In the genomic region with DNA sequence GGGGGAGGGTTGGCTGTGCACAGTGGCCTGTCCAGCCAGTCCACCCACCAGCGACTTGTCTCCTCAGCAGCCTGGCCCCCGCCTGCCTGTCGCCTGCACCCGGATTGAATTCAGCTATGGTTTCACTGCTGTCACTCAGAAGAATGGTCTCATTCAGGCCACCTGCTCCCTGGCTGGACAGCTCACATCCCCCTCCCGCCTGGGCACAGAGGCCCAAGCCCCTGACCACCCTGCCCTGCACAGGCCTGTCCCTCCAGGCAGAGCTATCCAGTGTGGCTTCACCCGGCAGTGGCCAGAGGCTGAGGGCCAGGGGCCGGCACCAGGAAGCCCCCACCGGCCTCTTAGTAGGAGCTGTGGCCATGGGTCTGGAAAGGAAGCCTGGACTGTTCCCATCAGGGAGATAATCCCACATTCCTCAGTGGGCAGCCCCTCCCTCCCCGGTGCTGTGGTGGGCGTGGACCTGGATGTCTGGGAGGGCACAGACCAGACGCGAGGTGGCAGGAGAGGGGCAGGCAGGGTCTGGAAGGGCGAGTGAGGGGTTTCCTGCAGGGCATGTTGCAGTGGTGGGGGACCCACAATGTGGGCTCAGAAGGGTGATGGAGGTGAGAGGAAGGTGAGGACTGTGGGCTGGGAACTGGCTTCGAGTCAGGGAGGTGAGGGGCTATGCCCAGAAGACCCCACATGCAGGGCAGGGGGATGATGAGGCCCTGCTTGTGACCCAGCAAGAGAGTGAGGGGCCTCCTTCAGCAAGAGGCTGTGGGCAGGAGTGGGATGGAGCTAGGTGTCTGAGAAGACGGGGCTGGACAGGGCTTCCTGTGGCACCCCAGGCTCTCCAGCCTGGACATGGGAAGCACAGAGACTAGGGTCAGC, we compare ENCODE assay signal across 18 cellular contexts. TPM values are rescaled to one million over a fixed set of nuclear protein-coding genes. Genes with fewer than 3 reads are reported as not detected.
A peak's percentile ranks its signal among the peaks of the same experiment; 100 is the strongest.
DNase-seq lines count a peak whose midpoint lies in the region; ATAC-seq and TF ChIP-seq lines count a peak whose summit lies in the region.
"Had no signal": no experiment of that assay in that cellular context is flagged by ENCODE, and none has a peak within 500 bp of the region (broad histone marks: within the 10 kb centered on the region; RNA-seq: fewer than 3 reads in every experiment).

No MANE protein-coding gene starts in this region.

- no peaks in the 10 kb centered on the region for H3K9me3 ChIP-seq in T-helper 17 cell (ENCODE audit: control insufficient read depth, low read length, poor library complexity, severe bottlenecking)
- no peaks in the 10 kb centered on the region for H3K9me3 ChIP-seq in right cardiac atrium (ENCODE audit: control insufficient read depth, low read length)
- H3K9me3 ChIP-seq: stomach had no signal

- TF ChIP-seq CTCF in GM10266 (IDR thresholded peaks at IDR 0.05; ENCODE audit: control insufficient read depth, insufficient read depth, low read depth, missing control alignments) = no peak

- DNase-seq in Ammon's horn (ENCODE audit: low spot score) (peak; percentile 90), T-helper 17 cell (no peak), right cardiac atrium (peak; percentile 6 to 48 (median 48)), nucleus accumbens (lab: John Stamatoyannopoulos, UW) (peak in 44 of 56 donors; percentile 9 to 86 (median 46)), COR-L47 (lab: John Stamatoyannopoulos, UW) (no peak), GM10266 (ENCODE audit: extremely low spot score) (no peak)
- DNase-seq: activated CD4-positive, alpha-beta T cell treated with anti-CD3 and anti-CD28 coated beads for 48 hours; activated naive CD4-positive, alpha-beta T cell; CD4-positive, alpha-beta T cell; DND-41; erythroblast; GOT3; KBM-7; MV-4-11; NCI-H524 treated with DMSO at 0.1 percent for 48 hours; stomach had no signal

- no peaks in the 10 kb centered on the region for H3K36me3 Mint-ChIP-seq in T-helper 17 cell (ENCODE audit: low read depth)

- H3K27me3 ChIP-seq in right cardiac atrium (ENCODE audit: control insufficient read depth, insufficient read depth) = no peaks in the 10 kb centered on the region
- H3K27me3 ChIP-seq: stomach had no signal

- H3K27ac Mint-ChIP-seq in T-helper 17 cell = peak overlapping the region; percentile 11
- H3K27ac Mint-ChIP-seq: CD4-positive, alpha-beta T cell had no signal

- peaks cover 8% of the 10 kb centered on the region for H3K27me3 Mint-ChIP-seq in T-helper 17 cell
- H3K27me3 Mint-ChIP-seq: CD4-positive, alpha-beta T cell had no signal

- H3K4me3 Mint-ChIP-seq in T-helper 17 cell = no peak overlapping the region
- H3K4me3 Mint-ChIP-seq: CD4-positive, alpha-beta T cell had no signal

- 46% methylated on average over 15 of the region's 15 CpGs for WGBS in right cardiac atrium

- H3K4me3 ChIP-seq in right cardiac atrium (ENCODE audit: low read length) = no peak overlapping the region
- H3K4me3 ChIP-seq: stomach had no signal

- ATAC-seq in T-helper 17 cell = no peak
- no peak for ATAC-seq in right cardiac atrium
- no peak for ATAC-seq in HG03460 (IDR thresholded peaks at IDR 0.05; ENCODE audit: unreplicated experiment)
- ATAC-seq in HG02763 (IDR thresholded peaks at IDR 0.05; ENCODE audit: unreplicated experiment) = no peak

- no peak overlapping the region for H3K27ac ChIP-seq in right cardiac atrium (ENCODE audit: low read length)
- H3K27ac ChIP-seq: stomach had no signal

- intact Hi-C loops in right cardiac atrium (cut with DNase I) = no loop called here

- H3K4me1 ChIP-seq in right cardiac atrium (ENCODE audit: control insufficient read depth, insufficient read depth, low read length) = no peaks in the 10 kb centered on the region

- peaks cover 6% of the 10 kb centered on the region for H3K4me1 Mint-ChIP-seq in T-helper 17 cell

RNA-seq across cellular contexts. Expression of a gene that starts 30.4 kb away (rescaled TPM):
- total RNA-seq in T-helper 17 cell (under 1 TPM; 0.10 to 0.18 TPM), right cardiac atrium (1 to 10 TPM in 2 of 4 donors, under 1 TPM in 2; 0.60 to 1.8 (median 1.2) TPM)
- 0.63 TPM for polyA plus RNA-seq in right cardiac atrium
- total RNA-seq: CD4-positive, alpha-beta T cell had no signal

Comparison
In these comparisons a context has a peak if more than half of its experiments do, and no peak if none do; other contexts are left out.
1. DNase-seq: peak in Ammon's horn (single experiment), right cardiac atrium (3 of 3) and nucleus accumbens (44 of 56); none in T-helper 17 cell (0 of 3), COR-L47 (single experiment) and GM10266 (single experiment).